In the genomic region with DNA sequence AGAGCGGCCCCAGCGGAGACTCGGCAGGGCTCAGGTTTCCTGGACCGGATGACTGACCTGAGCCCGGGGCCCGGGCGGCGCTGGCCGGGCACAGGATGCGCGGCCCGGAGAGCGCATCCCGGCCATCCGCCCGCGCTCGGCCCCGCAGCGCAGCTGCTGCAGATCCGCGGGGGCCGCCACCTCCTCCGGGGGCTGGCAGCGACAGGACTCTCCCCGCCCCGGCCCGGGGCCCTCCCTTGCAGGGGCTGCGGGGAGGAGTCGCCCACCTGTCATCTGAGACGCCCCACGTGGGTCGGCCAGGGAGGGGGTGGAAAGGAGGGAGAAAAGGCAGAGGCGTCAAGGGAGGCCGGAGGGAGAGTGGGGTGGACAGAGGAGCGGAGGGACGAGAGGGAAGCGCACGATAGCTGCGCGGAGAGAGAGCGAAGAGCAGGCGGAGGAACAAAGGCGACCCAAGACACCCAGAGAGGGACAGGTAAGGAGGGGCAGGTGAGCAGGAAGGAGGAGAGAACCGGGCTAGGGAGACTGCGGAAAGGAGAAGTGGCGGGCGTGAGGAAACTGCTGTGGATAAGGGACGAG, we compare ENCODE assay signal across 1 cellular context.
TF ChIP-seq lines count a peak whose summit lies in the region.

No MANE protein-coding gene starts in this region.

TF ChIP-seq in K562, 482 proteins besides CTCF, POLR2A, EP300 and RAD21 (continued from another document and continues in another):
- TF ChIP-seq, protein P1, sequence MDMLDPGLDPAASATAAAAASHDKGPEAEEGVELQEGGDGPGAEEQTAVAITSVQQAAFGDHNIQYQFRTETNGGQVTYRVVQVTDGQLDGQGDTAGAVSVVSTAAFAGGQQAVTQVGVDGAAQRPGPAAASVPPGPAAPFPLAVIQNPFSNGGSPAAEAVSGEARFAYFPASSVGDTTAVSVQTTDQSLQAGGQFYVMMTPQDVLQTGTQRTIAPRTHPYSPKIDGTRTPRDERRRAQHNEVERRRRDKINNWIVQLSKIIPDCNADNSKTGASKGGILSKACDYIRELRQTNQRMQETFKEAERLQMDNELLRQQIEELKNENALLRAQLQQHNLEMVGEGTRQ (CRISPR knock-in tag; IDR thresholded peaks at IDR 0.05): peak; percentile 77
- TF ChIP-seq HMGN3 (IDR thresholded peaks at IDR 0.05; ENCODE audit: borderline replicate concordance, extremely low read depth, insufficient read length, low read depth, low read length) (peak; percentile 70), ZNF134 (CRISPR knock-in tag; conservative IDR thresholded peaks at IDR 0.05) (no peak), KHSRP (IDR thresholded peaks at IDR 0.05) (no peak), ARHGAP35 (IDR thresholded peaks at IDR 0.05; ENCODE audit: partially characterized antibody) (peak; percentile 75), PML (IDR thresholded peaks at IDR 0.05; ENCODE audit: low read length) (no peak), E2F8 (IDR thresholded peaks at IDR 0.05; ENCODE audit: low read depth, partially characterized antibody) (peak; percentile 43), SETDB1 (IDR thresholded peaks at IDR 0.05; ENCODE audit: low read length) (no peak), CEBPB (tag; IDR thresholded peaks at IDR 0.05) (no peak), POLR2B (IDR thresholded peaks at IDR 0.05; ENCODE audit: low read depth, partially characterized antibody) (no peak), THRB (CRISPR knock-in tag; conservative IDR thresholded peaks at IDR 0.05) (0 out of 2 replicates have a peak, but pooled peaks have one; percentile 54), ARID3B (CRISPR knock-in tag; IDR thresholded peaks at IDR 0.05; ENCODE audit: borderline replicate concordance) (no peak), PHTF2 (CRISPR knock-in tag; IDR thresholded peaks at IDR 0.05) (no peak), CLOCK (CRISPR knock-in tag; IDR thresholded peaks at IDR 0.05; ENCODE audit: borderline replicate concordance) (no peak), MCM2 (IDR thresholded peaks at IDR 0.05; ENCODE audit: low read depth) (no peak), ZNF124 (CRISPR knock-in tag; IDR thresholded peaks at IDR 0.05) (no peak), FOXK2 (conservative IDR thresholded peaks at IDR 0.05 in 1 of 2, IDR thresholded peaks at IDR 0.05 in 1 of 2; ENCODE audit: low read depth in 2 of 2) (no peak), ELF4 (CRISPR knock-in tag; IDR thresholded peaks at IDR 0.05) (peak; percentile 81; the same call in 1 of the 2 replicates), LCOR (CRISPR knock-in tag; IDR thresholded peaks at IDR 0.05) (no peak), ZNF311 (CRISPR knock-in tag; IDR thresholded peaks at IDR 0.05) (no peak), IRF9 (tag; IDR thresholded peaks at IDR 0.05) (no peak), ZNF75A (CRISPR knock-in tag; IDR thresholded peaks at IDR 0.05) (no peak), ATF2 (CRISPR knock-in tag; IDR thresholded peaks at IDR 0.05) (no peak), ZNF507 (tag; conservative IDR thresholded peaks at IDR 0.05) (no peak), NR2C1 (IDR thresholded peaks at IDR 0.05) (no peak), NR2C1 (tag; IDR thresholded peaks at IDR 0.05) (no peak), IFI16 (CRISPR knock-in tag; IDR thresholded peaks at IDR 0.05) (no peak)
- TF ChIP-seq, protein P2, sequence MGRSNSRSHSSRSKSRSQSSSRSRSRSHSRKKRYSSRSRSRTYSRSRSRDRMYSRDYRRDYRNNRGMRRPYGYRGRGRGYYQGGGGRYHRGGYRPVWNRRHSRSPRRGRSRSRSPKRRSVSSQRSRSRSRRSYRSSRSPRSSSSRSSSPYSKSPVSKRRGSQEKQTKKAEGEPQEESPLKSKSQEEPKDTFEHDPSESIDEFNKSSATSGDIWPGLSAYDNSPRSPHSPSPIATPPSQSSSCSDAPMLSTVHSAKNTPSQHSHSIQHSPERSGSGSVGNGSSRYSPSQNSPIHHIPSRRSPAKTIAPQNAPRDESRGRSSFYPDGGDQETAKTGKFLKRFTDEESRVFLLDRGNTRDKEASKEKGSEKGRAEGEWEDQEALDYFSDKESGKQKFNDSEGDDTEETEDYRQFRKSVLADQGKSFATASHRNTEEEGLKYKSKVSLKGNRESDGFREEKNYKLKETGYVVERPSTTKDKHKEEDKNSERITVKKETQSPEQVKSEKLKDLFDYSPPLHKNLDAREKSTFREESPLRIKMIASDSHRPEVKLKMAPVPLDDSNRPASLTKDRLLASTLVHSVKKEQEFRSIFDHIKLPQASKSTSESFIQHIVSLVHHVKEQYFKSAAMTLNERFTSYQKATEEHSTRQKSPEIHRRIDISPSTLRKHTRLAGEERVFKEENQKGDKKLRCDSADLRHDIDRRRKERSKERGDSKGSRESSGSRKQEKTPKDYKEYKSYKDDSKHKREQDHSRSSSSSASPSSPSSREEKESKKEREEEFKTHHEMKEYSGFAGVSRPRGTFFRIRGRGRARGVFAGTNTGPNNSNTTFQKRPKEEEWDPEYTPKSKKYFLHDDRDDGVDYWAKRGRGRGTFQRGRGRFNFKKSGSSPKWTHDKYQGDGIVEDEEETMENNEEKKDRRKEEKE (IDR thresholded peaks at IDR 0.05; ENCODE audit: borderline replicate concordance in 1 of 2, control insufficient read depth in 1 of 2, low read depth in 2 of 2, low read length in 1 of 2): 0 out of 4 replicates have a peak, but pooled peaks of 1 of the 2 experiments have one; percentile 62
- TF ChIP-seq, protein P3, sequence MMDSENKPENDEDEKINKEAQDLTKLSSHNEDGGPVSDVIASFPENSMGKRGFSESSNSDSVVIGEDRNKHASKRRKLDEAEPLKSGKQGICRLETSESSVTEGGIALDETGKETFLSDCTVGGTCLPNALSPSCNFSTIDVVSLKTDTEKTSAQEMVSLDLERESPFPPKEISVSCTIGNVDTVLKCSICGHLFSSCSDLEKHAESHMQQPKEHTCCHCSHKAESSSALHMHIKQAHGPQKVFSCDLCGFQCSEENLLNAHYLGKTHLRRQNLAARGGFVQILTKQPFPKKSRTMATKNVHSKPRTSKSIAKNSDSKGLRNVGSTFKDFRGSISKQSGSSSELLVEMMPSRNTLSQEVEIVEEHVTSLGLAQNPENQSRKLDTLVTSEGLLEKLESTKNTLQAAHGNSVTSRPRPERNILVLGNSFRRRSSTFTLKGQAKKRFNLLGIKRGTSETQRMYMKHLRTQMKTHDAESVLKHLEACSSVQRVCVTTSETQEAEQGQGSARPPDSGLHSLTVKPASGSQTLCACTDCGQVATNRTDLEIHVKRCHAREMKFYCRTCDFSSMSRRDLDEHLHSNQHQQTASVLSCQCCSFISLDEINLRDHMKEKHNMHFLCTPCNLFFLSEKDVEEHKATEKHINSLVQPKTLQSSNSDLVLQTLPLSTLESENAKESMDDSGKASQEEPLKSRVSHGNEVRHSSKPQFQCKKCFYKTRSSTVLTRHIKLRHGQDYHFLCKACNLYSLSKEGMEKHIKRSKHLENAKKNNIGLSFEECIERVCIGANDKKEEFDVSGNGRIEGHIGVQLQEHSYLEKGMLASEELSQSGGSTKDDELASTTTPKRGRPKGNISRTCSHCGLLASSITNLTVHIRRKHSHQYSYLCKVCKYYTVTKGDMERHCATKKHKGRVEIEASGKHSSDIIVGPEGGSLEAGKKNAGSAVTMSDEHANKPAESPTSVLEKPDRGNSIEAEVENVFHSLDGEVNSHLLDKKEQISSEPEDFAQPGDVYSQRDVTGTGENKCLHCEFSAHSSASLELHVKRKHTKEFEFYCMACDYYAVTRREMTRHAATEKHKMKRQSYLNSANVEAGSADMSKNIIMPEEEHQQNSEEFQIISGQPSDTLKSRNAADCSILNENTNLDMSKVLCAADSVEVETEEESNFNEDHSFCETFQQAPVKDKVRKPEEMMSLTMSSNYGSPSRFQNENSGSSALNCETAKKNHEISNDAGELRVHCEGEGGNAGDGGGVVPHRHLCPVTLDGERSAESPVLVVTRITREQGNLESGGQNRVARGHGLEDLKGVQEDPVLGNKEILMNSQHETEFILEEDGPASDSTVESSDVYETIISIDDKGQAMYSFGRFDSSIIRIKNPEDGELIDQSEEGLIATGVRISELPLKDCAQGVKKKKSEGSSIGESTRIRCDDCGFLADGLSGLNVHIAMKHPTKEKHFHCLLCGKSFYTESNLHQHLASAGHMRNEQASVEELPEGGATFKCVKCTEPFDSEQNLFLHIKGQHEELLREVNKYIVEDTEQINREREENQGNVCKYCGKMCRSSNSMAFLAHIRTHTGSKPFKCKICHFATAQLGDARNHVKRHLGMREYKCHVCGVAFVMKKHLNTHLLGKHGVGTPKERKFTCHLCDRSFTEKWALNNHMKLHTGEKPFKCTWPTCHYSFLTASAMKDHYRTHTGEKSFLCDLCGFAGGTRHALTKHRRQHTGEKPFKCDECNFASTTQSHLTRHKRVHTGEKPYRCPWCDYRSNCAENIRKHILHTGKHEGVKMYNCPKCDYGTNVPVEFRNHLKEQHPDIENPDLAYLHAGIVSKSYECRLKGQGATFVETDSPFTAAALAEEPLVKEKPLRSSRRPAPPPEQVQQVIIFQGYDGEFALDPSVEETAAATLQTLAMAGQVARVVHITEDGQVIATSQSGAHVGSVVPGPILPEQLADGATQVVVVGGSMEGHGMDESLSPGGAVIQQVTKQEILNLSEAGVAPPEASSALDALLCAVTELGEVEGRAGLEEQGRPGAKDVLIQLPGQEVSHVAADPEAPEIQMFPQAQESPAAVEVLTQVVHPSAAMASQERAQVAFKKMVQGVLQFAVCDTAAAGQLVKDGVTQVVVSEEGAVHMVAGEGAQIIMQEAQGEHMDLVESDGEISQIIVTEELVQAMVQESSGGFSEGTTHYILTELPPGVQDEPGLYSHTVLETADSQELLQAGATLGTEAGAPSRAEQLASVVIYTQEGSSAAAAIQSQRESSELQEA (IDR thresholded peaks at IDR 0.05; ENCODE audit: low read depth): peak; percentile 39; the same call in 1 of the 2 replicates
